In genomic region chr19:38692458-38693379, GRCh38 we compare ENCODE assay signal across 9 cellular contexts. TPM values are rescaled to one million over a fixed set of nuclear protein-coding genes. Genes with fewer than 3 reads are reported as not detected.
DNase-seq lines count a peak whose midpoint lies in the region; ATAC-seq and TF ChIP-seq lines count a peak whose summit lies in the region.
"Had no signal": no experiment of that assay in that cellular context is flagged by ENCODE, and none has a peak within 500 bp of the region (broad histone marks: within the 10 kb centered on the region; RNA-seq: fewer than 3 reads in every experiment).

No MANE protein-coding gene starts in this region.

- H3K36me3 Mint-ChIP-seq in stimulated activated naive CD8-positive, alpha-beta T cell treated with anti-CD3 and anti-CD28 coated beads, Interleukin-15, Interleukin-2, amounts not matched to agents 100 ng/mL and 50 ng/mL, for 24 hours (ENCODE audit: low read depth): peaks cover 26% of the 10 kb centered on the region
- H3K36me3 Mint-ChIP-seq in endodermal cell (ENCODE audit: low read depth): peaks cover 40% of the 10 kb centered on the region
- H3K36me3 Mint-ChIP-seq in natural killer cell treated with Interleukin-12 subunit alpha and Interleukin-12 subunit beta and Interleukin-15 and Interleukin-18, amount 100 ng/mL, for 72 hours: no peaks in the 10 kb centered on the region

- no peaks in the 10 kb centered on the region for H3K9me3 Mint-ChIP-seq in stimulated activated naive CD8-positive, alpha-beta T cell treated with anti-CD3 and anti-CD28 coated beads, Interleukin-15, Interleukin-2, amounts not matched to agents 100 ng/mL and 50 ng/mL, for 24 hours
- no peaks in the 10 kb centered on the region for H3K9me3 Mint-ChIP-seq in endodermal cell
- no peaks in the 10 kb centered on the region for H3K9me3 Mint-ChIP-seq in natural killer cell treated with Interleukin-12 subunit alpha and Interleukin-12 subunit beta and Interleukin-15 and Interleukin-18, amount 100 ng/mL, for 72 hours

- H3K4me3 Mint-ChIP-seq in stimulated activated naive CD8-positive, alpha-beta T cell treated with anti-CD3 and anti-CD28 coated beads, Interleukin-15, Interleukin-2, amounts not matched to agents 100 ng/mL and 50 ng/mL, for 24 hours: peak overlapping the region; percentile 7
- no peak overlapping the region for H3K4me3 Mint-ChIP-seq in endodermal cell
- peak overlapping the region; percentile 89 for H3K4me3 Mint-ChIP-seq in natural killer cell treated with Interleukin-12 subunit alpha and Interleukin-12 subunit beta and Interleukin-15 and Interleukin-18, amount 100 ng/mL, for 72 hours

- no peak for DNase-seq in stimulated activated naive CD8-positive, alpha-beta T cell treated with anti-CD3 and anti-CD28 coated beads, Interleukin-15, Interleukin-2, amounts not matched to agents 100 U/mL and 50 U/mL, for 24 hours
- no peak for DNase-seq in endodermal cell
- DNase-seq in natural killer cell treated with Interleukin-12 subunit alpha and Interleukin-12 subunit beta and Interleukin-15 and Interleukin-18, amount 100 ng/mL, for 72 hours (ENCODE audit: low spot score): no peak
- DNase-seq in HCEC 1CT: no peak
- DNase-seq: NCI-H526 treated with DMSO at 0.1 percent for 48 hours had no signal

- 75 to 90% methylated on average over 17 to 25 of the region's 25 CpGs for WGBS in endodermal cell (ENCODE audit: insufficient coverage in 1 of 2, insufficient read length in 1 of 2), 2 experiments

- peaks cover 10% of the 10 kb centered on the region for H3K4me1 ChIP-seq in endodermal cell (ENCODE audit: control insufficient read depth, insufficient read depth, low read length)

- no peak overlapping the region for H3K9ac ChIP-seq in endodermal cell (ENCODE audit: extremely low read depth, low read length, poor library complexity, severe bottlenecking)

- peak overlapping the region; percentile 89 for H3K27ac ChIP-seq in endodermal cell (ENCODE audit: low read depth, low read length)

- no peaks in the 10 kb centered on the region for H3K9me3 ChIP-seq in endodermal cell (ENCODE audit: control insufficient read depth, low read length)

- H3K27me3 ChIP-seq in endodermal cell (ENCODE audit: control insufficient read depth, insufficient read depth, low read length, poor library complexity, severe bottlenecking): no peaks in the 10 kb centered on the region

- peaks cover 66% of the 10 kb centered on the region for H3K4me1 Mint-ChIP-seq in stimulated activated naive CD8-positive, alpha-beta T cell treated with anti-CD3 and anti-CD28 coated beads, Interleukin-15, Interleukin-2, amounts not matched to agents 100 ng/mL and 50 ng/mL, for 24 hours (ENCODE audit: low read depth)
- peaks cover 24% of the 10 kb centered on the region for H3K4me1 Mint-ChIP-seq in endodermal cell
- H3K4me1 Mint-ChIP-seq in natural killer cell treated with Interleukin-12 subunit alpha and Interleukin-12 subunit beta and Interleukin-15 and Interleukin-18, amount 100 ng/mL, for 72 hours (ENCODE audit: low read depth in 2 of 2): peaks cover 72 to 76% of the 10 kb centered on the region in 2 donors

- H3K27me3 Mint-ChIP-seq in stimulated activated naive CD8-positive, alpha-beta T cell treated with anti-CD3 and anti-CD28 coated beads, Interleukin-15, Interleukin-2, amounts not matched to agents 100 ng/mL and 50 ng/mL, for 24 hours: no peaks in the 10 kb centered on the region
- H3K27me3 Mint-ChIP-seq in endodermal cell (ENCODE audit: insufficient read depth): no peaks in the 10 kb centered on the region
- no peaks in the 10 kb centered on the region for H3K27me3 Mint-ChIP-seq in natural killer cell treated with Interleukin-12 subunit alpha and Interleukin-12 subunit beta and Interleukin-15 and Interleukin-18, amount 100 ng/mL, for 72 hours

- peak overlapping the region; percentile 36 for H3K27ac Mint-ChIP-seq in stimulated activated naive CD8-positive, alpha-beta T cell treated with anti-CD3 and anti-CD28 coated beads, Interleukin-15, Interleukin-2, amounts not matched to agents 100 ng/mL and 50 ng/mL, for 24 hours
- peak overlapping the region; percentile 94 for H3K27ac Mint-ChIP-seq in endodermal cell
- H3K27ac Mint-ChIP-seq in natural killer cell treated with Interleukin-12 subunit alpha and Interleukin-12 subunit beta and Interleukin-15 and Interleukin-18, amount 100 ng/mL, for 72 hours: peak overlapping the region; percentile 91 to 98

- no peak for TF ChIP-seq CTCF in endodermal cell (conservative IDR thresholded peaks at IDR 0.05)

- H3K36me3 ChIP-seq in endodermal cell (ENCODE audit: control insufficient read depth, insufficient read depth, low read length): peaks cover 59% of the 10 kb centered on the region

- no peak overlapping the region for H3K4me3 ChIP-seq in endodermal cell (ENCODE audit: low read length)

- ATAC-seq in stimulated activated naive CD8-positive, alpha-beta T cell treated with anti-CD3 and anti-CD28 coated beads, Interleukin-15, Interleukin-2, amounts not matched to agents 100 U/mL and 50 U/mL, for 24 hours: no peak
- ATAC-seq in natural killer cell treated with Interleukin-12 subunit alpha and Interleukin-12 subunit beta and Interleukin-15 and Interleukin-18, amount 100 ng/mL, for 72 hours: no peak
- no peak for ATAC-seq in HG02798 (IDR thresholded peaks at IDR 0.05; ENCODE audit: poor library complexity, unreplicated experiment)
- ATAC-seq in HG03025 (IDR thresholded peaks at IDR 0.05; ENCODE audit: low FRiP score, unreplicated experiment): no peak
- no peak for ATAC-seq in GM19035 (IDR thresholded peaks at IDR 0.05; ENCODE audit: unreplicated experiment)

RNA-seq across cellular contexts. Expression of gene ACTN4, which starts 45.3 kb away (rescaled TPM):
- total RNA-seq in endodermal cell: 100 to 1,000 TPM; 378 to 437 TPM
- polyA plus RNA-seq in endodermal cell (2013, experiment 1 of 2): 322 TPM
- polyA plus RNA-seq in endodermal cell (2013, experiment 2 of 2): 298 TPM
- 100 to 1,000 TPM; 342 to 574 TPM for total RNA-seq in natural killer cell treated with Interleukin-12 subunit alpha and Interleukin-12 subunit beta and Interleukin-15 and Interleukin-18, amount 100 ng/mL, for 72 hours

RNA-seq across cellular contexts. Expression of gene CAPN12, which starts 51.6 kb away (rescaled TPM):
- total RNA-seq in endodermal cell: 10 to 100 TPM; 14.5 to 83.0 TPM
- polyA plus RNA-seq in endodermal cell (2013, experiment 1 of 2): 9.1 TPM
- polyA plus RNA-seq in endodermal cell (2013, experiment 2 of 2): 8.0 TPM
- total RNA-seq in natural killer cell treated with Interleukin-12 subunit alpha and Interleukin-12 subunit beta and Interleukin-15 and Interleukin-18, amount 100 ng/mL, for 72 hours: 10 to 100 TPM in 1 of 2 donors, 1 to 10 TPM in 1; 3.6 to 10.4 TPM

Comparison
In these comparisons a context has a peak if more than half of its experiments do, and no peak if none do; other contexts are left out.
1. H3K27ac Mint-ChIP-seq: peak in every context shown above with its lines; median percentile 94 in natural killer cell treated with Interleukin-12 subunit alpha and Interleukin-12 subunit beta and Interleukin-15 and Interleukin-18, amount 100 ng/mL, for 72 hours; 94 in endodermal cell; 36 in stimulated activated naive CD8-positive, alpha-beta T cell treated with anti-CD3 and anti-CD28 coated beads, Interleukin-15, Interleukin-2, amounts not matched to agents 100 ng/mL and 50 ng/mL, for 24 hours.